2 cellular contexts compared by ENCODE assay signal in the genomic region with DNA sequence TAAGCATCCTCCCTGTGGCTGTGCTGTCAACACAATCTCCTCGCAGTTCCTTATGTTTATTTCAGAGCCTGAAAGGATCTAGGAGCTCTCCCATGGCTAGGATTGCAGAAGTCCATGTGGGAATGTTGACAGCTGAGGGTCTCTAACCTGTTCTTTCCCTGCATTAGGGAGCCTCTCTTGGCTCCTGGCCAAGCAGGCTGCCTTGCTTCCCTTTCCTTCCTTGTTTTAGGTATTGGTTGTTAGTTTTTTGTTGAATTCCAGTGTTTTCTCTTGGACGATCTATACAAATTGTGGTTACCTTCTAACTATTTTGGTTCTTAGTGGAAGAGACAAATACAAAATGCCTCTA.
A peak's percentile ranks its signal among the peaks of the same experiment; 100 is the strongest.
TF ChIP-seq lines count a peak whose summit lies in the region.

No MANE protein-coding gene starts in this region.

TF ChIP-seq in HepG2, 621 proteins besides CTCF, POLR2A, EP300 and RAD21:
- TF ChIP-seq ZNF333 (CRISPR knock-in tag; IDR thresholded peaks at IDR 0.05; ENCODE audit: borderline replicate concordance) (no peak), ZNF558 (CRISPR knock-in tag; IDR thresholded peaks at IDR 0.05; ENCODE audit: borderline replicate concordance) (no peak), FOXJ3 (CRISPR knock-in tag; IDR thresholded peaks at IDR 0.05; ENCODE audit: borderline replicate concordance) (0 out of 2 replicates have a peak, but pooled peaks have one; percentile 5), ZNF124 (CRISPR knock-in tag; IDR thresholded peaks at IDR 0.05) (no peak), PLRG1 (conservative IDR thresholded peaks at IDR 0.05) (no peak), KLF13 (CRISPR knock-in tag; IDR thresholded peaks at IDR 0.05) (no peak)

TF ChIP-seq in H1, 55 proteins besides CTCF, POLR2A, EP300 and RAD21:
- TF ChIP-seq TCF12 (IDR thresholded peaks at IDR 0.05; ENCODE audit: low read depth, low read length) (0 out of 2 replicates have a peak, but pooled peaks have one; percentile 26), POLR2AphosphoS5 (IDR thresholded peaks at IDR 0.05; ENCODE audit: low read depth, low read length) (peak; percentile 51), KDM5A (IDR thresholded peaks at IDR 0.05; ENCODE audit: low read length) (no peak)
